ENCODE assay signal across 9 cellular contexts in the genomic region with DNA sequence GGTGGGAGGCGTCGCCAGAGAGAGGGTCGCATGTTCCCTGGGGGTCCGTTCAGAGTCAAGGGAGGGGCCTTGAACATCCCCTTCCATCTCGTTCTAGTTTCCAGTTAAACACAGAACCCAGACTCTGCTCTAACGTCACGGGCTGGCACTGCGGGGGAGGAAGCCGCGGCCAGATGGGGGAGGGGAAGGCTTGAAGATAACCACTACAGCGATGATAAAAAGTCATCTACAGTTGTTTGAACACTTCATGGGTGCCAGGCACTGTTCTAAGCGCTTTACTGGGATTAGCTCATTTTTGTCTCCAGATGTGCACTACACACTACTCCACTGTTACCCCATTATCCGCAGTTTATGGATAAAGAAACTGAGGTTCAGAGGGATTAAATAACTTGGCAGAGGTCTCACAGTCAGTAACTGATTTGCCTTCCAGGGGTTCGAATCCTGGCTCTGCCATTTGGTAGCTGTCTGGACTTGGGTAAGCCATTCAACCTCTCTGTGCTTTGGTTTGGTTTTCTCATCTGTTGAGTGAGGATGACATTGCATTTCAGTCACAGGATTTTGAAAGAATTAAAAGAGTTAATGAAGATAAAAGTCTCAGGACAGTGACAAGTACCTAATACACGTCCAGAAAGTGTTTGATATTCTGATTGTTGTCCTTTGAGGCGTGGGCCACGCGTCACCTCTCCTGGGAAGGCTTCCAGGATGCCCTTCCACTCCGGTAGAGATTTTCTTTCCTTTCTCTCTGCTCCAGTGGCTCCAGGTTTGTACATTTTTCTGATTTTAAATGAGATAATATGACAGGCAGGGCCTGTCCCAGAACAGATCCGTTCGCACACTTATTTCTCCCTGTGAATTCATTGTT. TPM values are rescaled to one million over a fixed set of nuclear protein-coding genes. Genes with fewer than 3 reads are reported as not detected.
DNase-seq lines count a peak whose midpoint lies in the region; ATAC-seq, FAIRE-seq and TF ChIP-seq lines count a peak whose summit lies in the region.
"Had no signal": no experiment of that assay in that cellular context is flagged by ENCODE, and none has a peak within 500 bp of the region (broad histone marks: within the 10 kb centered on the region; RNA-seq: fewer than 3 reads in every experiment).

No MANE protein-coding gene starts in this region.

- no peak overlapping the region for H3K9ac ChIP-seq in SK-N-MC (ENCODE audit: insufficient read length)
- H3K9ac ChIP-seq in mesenchymal stem cell (ENCODE audit: low read length), result no peak overlapping the region

- H3K4me3 ChIP-seq in SK-N-MC (peak overlapping the region; percentile 80), mesenchymal stem cell (ENCODE audit: insufficient read depth in 1 of 2, low read depth in 1 of 2, low read length in 2 of 2) (no peak overlapping the region)

- H3K36me3 ChIP-seq in SK-N-MC (ENCODE audit: insufficient read depth, low read length) (no peaks in the 10 kb centered on the region), mesenchymal stem cell (ENCODE audit: control insufficient read depth in 1 of 2, insufficient read depth in 2 of 2, low read depth in 1 of 2, low read length in 2 of 2) (no peaks in the 10 kb centered on the region)
- H3K36me3 ChIP-seq: heart left ventricle had no signal

- POLR2A ChIA-PET in activated naive CD8-positive, alpha-beta T cell treated with anti-CD3 and anti-CD28 coated beads, Interleukin-2, amount 10 ng/mL, durations not matched to agents 7 days and 5 days (lab: Charles Lee), result interaction anchor here (0.9 kb wide), 1 partner anchor 16 kb away, joined by 4 read pairs; no protein-coding TSS in a partner anchor

- no peak overlapping the region for H2AFZ ChIP-seq in mesenchymal stem cell (ENCODE audit: low read depth, low read length)

- no peak overlapping the region for H3K14ac ChIP-seq in mesenchymal stem cell (ENCODE audit: low read length in 2 of 2)

- H3K27me3 Mint-ChIP-seq in activated naive CD8-positive, alpha-beta T cell treated with anti-CD3 and anti-CD28 coated beads, Interleukin-2, amount 10 ng/mL, durations not matched to agents 7 days and 5 days, result peaks cover 2% of the 10 kb centered on the region

- peaks cover 42 to 51% of the 10 kb centered on the region in 2 experiments for H3K27me3 ChIP-seq in mesenchymal stem cell (ENCODE audit: control insufficient read depth in 1 of 2, insufficient read depth in 1 of 2, low read length in 2 of 2)

- H3K36me3 Mint-ChIP-seq in activated naive CD8-positive, alpha-beta T cell treated with anti-CD3 and anti-CD28 coated beads, Interleukin-2, amount 10 ng/mL, durations not matched to agents 7 days and 5 days, result no peaks in the 10 kb centered on the region

- 48% methylated on average over 14 of the region's 21 CpGs for WGBS in mesenchymal stem cell

- H3K79me1 ChIP-seq in mesenchymal stem cell (replicated peaks; ENCODE audit: low read length, poor library complexity, severe bottlenecking), result no peaks in the 10 kb centered on the region

- TF ChIP-seq CTCF in D721Med (IDR thresholded peaks at IDR 0.05; ENCODE audit: insufficient read depth, missing control alignments), result no peak

- no peak overlapping the region for H3K18ac ChIP-seq in mesenchymal stem cell (ENCODE audit: low read depth in 1 of 2, low read length in 2 of 2)

- ATAC-seq in GM21529 (IDR thresholded peaks at IDR 0.05; ENCODE audit: unreplicated experiment) (peak; percentile 12), HG03045 (IDR thresholded peaks at IDR 0.05; ENCODE audit: unreplicated experiment) (no peak), HG03159 (IDR thresholded peaks at IDR 0.05; ENCODE audit: unreplicated experiment) (no peak)
- ATAC-seq in activated naive CD8-positive, alpha-beta T cell treated with anti-CD3 and anti-CD28 coated beads, Interleukin-2, amount 10 ng/mL, durations not matched to agents 7 days and 5 days (ENCODE audit: low read depth), result peak; percentile 65

- no peak overlapping the region for H2BK12ac ChIP-seq in mesenchymal stem cell (ENCODE audit: low read length in 2 of 2)

- no peak overlapping the region for H2BK120ac ChIP-seq in mesenchymal stem cell (ENCODE audit: low read depth, low read length)

- peak overlapping the region; percentile 81 for H3K4me3 Mint-ChIP-seq in activated naive CD8-positive, alpha-beta T cell treated with anti-CD3 and anti-CD28 coated beads, Interleukin-2, amount 10 ng/mL, durations not matched to agents 7 days and 5 days

- peak overlapping the region; percentile 32 for H3K4me2 ChIP-seq in mesenchymal stem cell (ENCODE audit: low read length, poor library complexity, severe bottlenecking)

- peak overlapping the region; percentile 79 for H3K27ac Mint-ChIP-seq in activated naive CD8-positive, alpha-beta T cell treated with anti-CD3 and anti-CD28 coated beads, Interleukin-2, amount 10 ng/mL, durations not matched to agents 7 days and 5 days

- H4K91ac ChIP-seq in mesenchymal stem cell (ENCODE audit: low read length), result no peak overlapping the region

- DNase-seq in SK-N-MC (ENCODE audit: low read depth, low spot score) (no peak), mesenchymal stem cell (no peak), substantia nigra (lab: John Stamatoyannopoulos, UW) (peak in 41 of 49 donors; percentile 10 to 78 (median 52)), D721Med (ENCODE audit: insufficient read length, low spot score) (no peak)
- DNase-seq in activated naive CD8-positive, alpha-beta T cell treated with anti-CD3 and anti-CD28 coated beads, Interleukin-2, amount 10 ng/mL, durations not matched to agents 7 days and 5 days, result peak; percentile 66

- H2BK5ac ChIP-seq in mesenchymal stem cell (ENCODE audit: low read depth, low read length, poor library complexity, severe bottlenecking), result no peak overlapping the region

- H2AK5ac ChIP-seq in mesenchymal stem cell (ENCODE audit: low read length, severe bottlenecking), result no peak overlapping the region

- peaks cover 32% of the 10 kb centered on the region for H3K4me1 ChIP-seq in mesenchymal stem cell (ENCODE audit: control insufficient read depth, insufficient read depth, low read depth, low read length)

- no peak overlapping the region for H4K8ac ChIP-seq in mesenchymal stem cell (ENCODE audit: low read length)

- H3K4me1 Mint-ChIP-seq in activated naive CD8-positive, alpha-beta T cell treated with anti-CD3 and anti-CD28 coated beads, Interleukin-2, amount 10 ng/mL, durations not matched to agents 7 days and 5 days, result peaks cover 11% of the 10 kb centered on the region

- no peak overlapping the region for H3K4ac ChIP-seq in mesenchymal stem cell (ENCODE audit: low read depth in 1 of 2, low read length in 2 of 2)

- no peak for FAIRE-seq in D721Med (lab: Jason Lieb, UNC)

- H3K27ac ChIP-seq in SK-N-MC, result no peak overlapping the region
- no peak overlapping the region for H3K27ac ChIP-seq in mesenchymal stem cell (ENCODE audit: low read length, poor library complexity, severe bottlenecking)
- H3K27ac ChIP-seq in substantia nigra (ENCODE audit: low read depth, low read length, poor library complexity, severe bottlenecking), result peak overlapping the region; percentile 89
- H3K27ac ChIP-seq: heart left ventricle had no signal

- H3K9me3 Mint-ChIP-seq in activated naive CD8-positive, alpha-beta T cell treated with anti-CD3 and anti-CD28 coated beads, Interleukin-2, amount 10 ng/mL, durations not matched to agents 7 days and 5 days, result no peaks in the 10 kb centered on the region

- no peak overlapping the region for H2BK15ac ChIP-seq in mesenchymal stem cell (ENCODE audit: low read depth, poor library complexity, severe bottlenecking)

- H3K9me3 ChIP-seq in SK-N-MC (ENCODE audit: low read depth, low read length), result no peaks in the 10 kb centered on the region
- no peaks in the 10 kb centered on the region for H3K9me3 ChIP-seq in mesenchymal stem cell (ENCODE audit: control insufficient read depth, low read length)
- H3K9me3 ChIP-seq: heart left ventricle had no signal

- no peak overlapping the region for H3K23ac ChIP-seq in mesenchymal stem cell (ENCODE audit: low read length in 2 of 2)

RNA-seq across cellular contexts. Expression of a gene that starts 0.8 kb away (rescaled TPM):
- total RNA-seq in activated naive CD8-positive, alpha-beta T cell treated with anti-CD3 and anti-CD28 coated beads, Interleukin-2, amount 10 ng/mL, durations not matched to agents 7 days and 5 days, result 1 to 10 TPM; 1.0 to 2.3 TPM
- polyA plus RNA-seq in mesenchymal stem cell (2013, experiment 1 of 2), result not detected
- polyA plus RNA-seq in mesenchymal stem cell (2013, experiment 2 of 2), result not detected
- total RNA-seq: heart left ventricle had no signal
- polyA plus RNA-seq: heart left ventricle had no signal

RNA-seq across cellular contexts. Expression of a gene that starts 13.2 kb away (rescaled TPM):
- under 1 TPM; 0.55 to 0.65 TPM for total RNA-seq in activated naive CD8-positive, alpha-beta T cell treated with anti-CD3 and anti-CD28 coated beads, Interleukin-2, amount 10 ng/mL, durations not matched to agents 7 days and 5 days
- polyA plus RNA-seq in mesenchymal stem cell (2013, experiment 1 of 2), result not detected
- polyA plus RNA-seq in mesenchymal stem cell (2013, experiment 2 of 2), result 0.03 TPM
- total RNA-seq: heart left ventricle had no signal

RNA-seq across cellular contexts. Expression of a gene that starts 48.9 kb away (rescaled TPM):
- 10 to 100 TPM; 70.1 to 74.2 TPM for total RNA-seq in activated naive CD8-positive, alpha-beta T cell treated with anti-CD3 and anti-CD28 coated beads, Interleukin-2, amount 10 ng/mL, durations not matched to agents 7 days and 5 days
- polyA plus RNA-seq in mesenchymal stem cell (2013, experiment 1 of 2), result 34.2 TPM
- polyA plus RNA-seq in mesenchymal stem cell (2013, experiment 2 of 2), result 36.4 TPM

RNA-seq across cellular contexts. Expression of a gene that starts 49.2 kb away (rescaled TPM):
- total RNA-seq in activated naive CD8-positive, alpha-beta T cell treated with anti-CD3 and anti-CD28 coated beads, Interleukin-2, amount 10 ng/mL, durations not matched to agents 7 days and 5 days, result 10 to 100 TPM; 18.5 to 21.5 TPM
- polyA plus RNA-seq in mesenchymal stem cell (2013, experiment 1 of 2), result 15.4 TPM
- polyA plus RNA-seq in mesenchymal stem cell (2013, experiment 2 of 2), result 14.6 TPM

Comparison
In these comparisons a context has a peak if more than half of its experiments do, and no peak if none do; other contexts are left out.
1. ATAC-seq: peak in GM21529 (single experiment) and activated naive CD8-positive, alpha-beta T cell treated with anti-CD3 and anti-CD28 coated beads, Interleukin-2, amount 10 ng/mL, durations not matched to agents 7 days and 5 days (single experiment); none in HG03045 (single experiment) and HG03159 (single experiment).
2. DNase-seq: peak in activated naive CD8-positive, alpha-beta T cell treated with anti-CD3 and anti-CD28 coated beads, Interleukin-2, amount 10 ng/mL, durations not matched to agents 7 days and 5 days (single experiment) and substantia nigra (41 of 49); none in SK-N-MC (single experiment), mesenchymal stem cell (single experiment) and D721Med (single experiment).